In genomic region chr1:2877391-2877790, GRCh38 we compare ENCODE assay signal across 23 cellular contexts.
"Had no signal": no experiment of that assay in that cellular context is flagged by ENCODE, and none has a peak within 500 bp of the region (broad histone marks: within the 10 kb centered on the region; RNA-seq: fewer than 3 reads in every experiment).

No MANE protein-coding gene starts in this region.

- H3K27me3 ChIP-seq: colonic mucosa, foreskin keratinocyte had no signal

- H3K4me3 ChIP-seq: colonic mucosa, coronary artery, dorsolateral prefrontal cortex, esophagus muscularis mucosa, esophagus squamous epithelium, gastrocnemius medialis, gastroesophageal sphincter, heart left ventricle, heart right ventricle had no signal

- H3K36me3 ChIP-seq: colonic mucosa, esophagus muscularis mucosa, esophagus squamous epithelium, gastrocnemius medialis, gastroesophageal sphincter, heart left ventricle, heart right ventricle had no signal

- H3K27ac ChIP-seq: colonic mucosa, coronary artery, dorsolateral prefrontal cortex, epithelial cell of prostate, esophagus muscularis mucosa, esophagus squamous epithelium, foreskin keratinocyte, gastrocnemius medialis, gastroesophageal sphincter, heart left ventricle, heart right ventricle had no signal

- DNase-seq: colonic mucosa; cortex of kidney; dermis blood vessel endothelial cell; dorsolateral prefrontal cortex; effector CD4-positive, alpha-beta T cell; effector CD8-positive, alpha-beta T cell; effector memory CD4-positive, alpha-beta T cell; effector memory CD8-positive, alpha-beta T cell; endodermal cell; erythroblast; esophagus squamous epithelium; foreskin fibroblast; foreskin keratinocyte; foreskin melanocyte; gastrocnemius medialis; glutamatergic neuron; head of caudate nucleus; heart left ventricle; heart right ventricle had no signal

- H3K9me3 ChIP-seq: colonic mucosa, gastrocnemius medialis had no signal

- H3K4me1 ChIP-seq: colonic mucosa, foreskin keratinocyte, gastrocnemius medialis had no signal
